ENCODE assay signal across 10 cellular contexts in genomic region chr1:112954059-112954458, GRCh38. TPM values are rescaled to one million over a fixed set of nuclear protein-coding genes. Genes with fewer than 3 reads are reported as not detected.
DNase-seq lines count a peak whose midpoint lies in the region; ATAC-seq and TF ChIP-seq lines count a peak whose summit lies in the region.
"Had no signal": no experiment of that assay in that cellular context is flagged by ENCODE, and none has a peak within 500 bp of the region (broad histone marks: within the 10 kb centered on the region; RNA-seq: fewer than 3 reads in every experiment).

No MANE protein-coding gene starts in this region.

- no peaks in the 10 kb centered on the region for H3K27me3 ChIP-seq in iPS DF 6.9 (ENCODE audit: control insufficient read depth, insufficient read depth, low read length)
- H3K27me3 ChIP-seq in tibial artery, result no peaks in the 10 kb centered on the region

- intact Hi-C loops in activated CD8-positive, alpha-beta T cell treated with anti-CD3 and anti-CD28 coated beads for 36 hours (cut with micrococcal nuclease), result no loop called here
- intact Hi-C loops in tibial artery (cut with DNase I; ENCODE audit: low total_unique reads), result loop anchor here (10.0 kb wide), 1 partner anchor 239 kb away; the partner anchor contains the start of gene PPM1J

- CTCF ChIA-PET in activated CD8-positive, alpha-beta T cell treated with anti-CD3 and anti-CD28 coated beads for 36 hours (lab: Charles Lee), result interaction anchor here (1.2 to 1.9 kb wide), 4 partner anchors 17 to 563 kb away, joined by 4 to 9 read pairs (median 6); partner anchors contain the start of gene LRIG2

- peaks cover 7% of the 10 kb centered on the region for H3K36me3 Mint-ChIP-seq in activated naive CD4-positive, alpha-beta T cell treated with anti-CD3 and anti-CD28 coated beads, Interleukin-2, amount 50 U/mL, for 24 hours
- peaks cover 33 to 38% of the 10 kb centered on the region in 2 donors for H3K36me3 Mint-ChIP-seq in activated naive CD4-positive, alpha-beta T cell treated with anti-CD3 and anti-CD28 coated beads, Interleukin-2, amount 50 U/mL, for 72 hours
- peaks cover 63% of the 10 kb centered on the region for H3K36me3 Mint-ChIP-seq in activated CD8-positive, alpha-beta T cell treated with anti-CD3 and anti-CD28 coated beads for 36 hours (ENCODE audit: low read depth)

- no CpG with 5 or more reads among the region's 3 CpGs for WGBS in iPS DF 6.9 (ENCODE audit: insufficient coverage, insufficient read length)

- peak overlapping the region; percentile 87 for H3K4me3 Mint-ChIP-seq in activated naive CD4-positive, alpha-beta T cell treated with anti-CD3 and anti-CD28 coated beads, Interleukin-2, amount 50 U/mL, for 24 hours
- H3K4me3 Mint-ChIP-seq in activated CD8-positive, alpha-beta T cell treated with anti-CD3 and anti-CD28 coated beads for 36 hours, result peak overlapping the region; percentile 91

- peak overlapping the region; percentile 47; the same call in 1 of the 2 replicates for H3K4me3 ChIP-seq in iPS DF 6.9 (ENCODE audit: low read length)
- peak overlapping the region in 1 of 2 donors; percentile 93 for H3K4me3 ChIP-seq in tibial artery

- ATAC-seq in activated naive CD4-positive, alpha-beta T cell treated with anti-CD3 and anti-CD28 coated beads, Interleukin-2, amount 50 U/mL, for 72 hours, result no peak
- no peak for ATAC-seq in activated CD8-positive, alpha-beta T cell treated with anti-CD3 and anti-CD28 coated beads for 36 hours
- ATAC-seq in HG03196 (IDR thresholded peaks at IDR 0.05; ENCODE audit: unreplicated experiment) (no peak), GM18861 (IDR thresholded peaks at IDR 0.05; ENCODE audit: unreplicated experiment) (no peak), GM21619 (IDR thresholded peaks at IDR 0.05; ENCODE audit: unreplicated experiment) (no peak)

- H3K27ac Mint-ChIP-seq in activated naive CD4-positive, alpha-beta T cell treated with anti-CD3 and anti-CD28 coated beads, Interleukin-2, amount 50 U/mL, for 24 hours, result no peak overlapping the region
- H3K27ac Mint-ChIP-seq in activated naive CD4-positive, alpha-beta T cell treated with anti-CD3 and anti-CD28 coated beads, Interleukin-2, amount 50 U/mL, for 72 hours, result peak overlapping the region in 1 of 2 donors; percentile 95
- H3K27ac Mint-ChIP-seq in activated CD8-positive, alpha-beta T cell treated with anti-CD3 and anti-CD28 coated beads for 36 hours, result no peak overlapping the region

- H3K36me3 ChIP-seq in iPS DF 6.9 (ENCODE audit: control insufficient read depth, insufficient read depth, low read length) (no peaks in the 10 kb centered on the region; the same call in 1 of the 2 replicates), tibial artery (no peaks in the 10 kb centered on the region)

- H3K9me3 ChIP-seq in iPS DF 6.9 (ENCODE audit: control insufficient read depth, insufficient read depth, low read length), result no peaks in the 10 kb centered on the region
- no peaks in the 10 kb centered on the region for H3K9me3 ChIP-seq in tibial artery

- no peaks in the 10 kb centered on the region for H3K9me3 Mint-ChIP-seq in activated naive CD4-positive, alpha-beta T cell treated with anti-CD3 and anti-CD28 coated beads, Interleukin-2, amount 50 U/mL, for 24 hours
- H3K9me3 Mint-ChIP-seq in activated naive CD4-positive, alpha-beta T cell treated with anti-CD3 and anti-CD28 coated beads, Interleukin-2, amount 50 U/mL, for 72 hours, result peaks cover 0 to 4% of the 10 kb centered on the region in 2 donors
- no peaks in the 10 kb centered on the region for H3K9me3 Mint-ChIP-seq in activated CD8-positive, alpha-beta T cell treated with anti-CD3 and anti-CD28 coated beads for 36 hours

- peaks cover 49% of the 10 kb centered on the region for H3K4me1 Mint-ChIP-seq in activated naive CD4-positive, alpha-beta T cell treated with anti-CD3 and anti-CD28 coated beads, Interleukin-2, amount 50 U/mL, for 24 hours
- H3K4me1 Mint-ChIP-seq in activated CD8-positive, alpha-beta T cell treated with anti-CD3 and anti-CD28 coated beads for 36 hours (ENCODE audit: low read depth), result peaks cover 47% of the 10 kb centered on the region

- H3K4me1 ChIP-seq in iPS DF 6.9 (ENCODE audit: control insufficient read depth, insufficient read depth, low read length) (no peaks in the 10 kb centered on the region), tibial artery (peaks cover 0 to 30% (median 16%) of the 10 kb centered on the region in 4 donors)

- POLR2A ChIA-PET in activated CD8-positive, alpha-beta T cell treated with anti-CD3 and anti-CD28 coated beads for 36 hours (lab: Charles Lee), result interaction anchor here (0.6 to 1.7 kb wide), 3 partner anchors 14 to 503 kb away, joined by 3 to 5 read pairs (median 3); no protein-coding TSS in a partner anchor

- H3K27ac ChIP-seq in iPS DF 6.9 (ENCODE audit: low read length) (no peak overlapping the region), tibial artery (peak overlapping the region; percentile 91 to 97)

- DNase-seq in activated naive CD4-positive, alpha-beta T cell treated with anti-CD3 and anti-CD28 coated beads, Interleukin-2, amount 50 U/mL, for 72 hours (ENCODE audit: low spot score in 2 of 2), result no peak
- DNase-seq in activated CD8-positive, alpha-beta T cell treated with anti-CD3 and anti-CD28 coated beads for 36 hours, result no peak
- DNase-seq in iPS DF 6.9 (ENCODE audit: low read depth, low spot score) (no peak), tibial artery (no peak)
- DNase-seq: NCI-H2171, substantia nigra had no signal

- no peak for TF ChIP-seq CTCF in activated CD8-positive, alpha-beta T cell treated with anti-CD3 and anti-CD28 coated beads for 36 hours (IDR thresholded peaks at IDR 0.05)
- TF ChIP-seq CTCF in tibial artery (IDR thresholded peaks at IDR 0.05), result no peak

- no peaks in the 10 kb centered on the region for H3K27me3 Mint-ChIP-seq in activated naive CD4-positive, alpha-beta T cell treated with anti-CD3 and anti-CD28 coated beads, Interleukin-2, amount 50 U/mL, for 24 hours
- no peaks in the 10 kb centered on the region for H3K27me3 Mint-ChIP-seq in activated CD8-positive, alpha-beta T cell treated with anti-CD3 and anti-CD28 coated beads for 36 hours

RNA-seq across cellular contexts. Expression of gene SLC16A1, which starts 1.9 kb away (rescaled TPM):
- total RNA-seq in activated naive CD4-positive, alpha-beta T cell treated with anti-CD3 and anti-CD28 coated beads, Interleukin-2, amount 50 U/mL, for 72 hours, result 10 to 100 TPM; 28.0 to 51.5 TPM
- 10 to 100 TPM; 74.3 to 81.3 TPM for total RNA-seq in activated CD8-positive, alpha-beta T cell treated with anti-CD3 and anti-CD28 coated beads for 36 hours
